In the genomic region with DNA sequence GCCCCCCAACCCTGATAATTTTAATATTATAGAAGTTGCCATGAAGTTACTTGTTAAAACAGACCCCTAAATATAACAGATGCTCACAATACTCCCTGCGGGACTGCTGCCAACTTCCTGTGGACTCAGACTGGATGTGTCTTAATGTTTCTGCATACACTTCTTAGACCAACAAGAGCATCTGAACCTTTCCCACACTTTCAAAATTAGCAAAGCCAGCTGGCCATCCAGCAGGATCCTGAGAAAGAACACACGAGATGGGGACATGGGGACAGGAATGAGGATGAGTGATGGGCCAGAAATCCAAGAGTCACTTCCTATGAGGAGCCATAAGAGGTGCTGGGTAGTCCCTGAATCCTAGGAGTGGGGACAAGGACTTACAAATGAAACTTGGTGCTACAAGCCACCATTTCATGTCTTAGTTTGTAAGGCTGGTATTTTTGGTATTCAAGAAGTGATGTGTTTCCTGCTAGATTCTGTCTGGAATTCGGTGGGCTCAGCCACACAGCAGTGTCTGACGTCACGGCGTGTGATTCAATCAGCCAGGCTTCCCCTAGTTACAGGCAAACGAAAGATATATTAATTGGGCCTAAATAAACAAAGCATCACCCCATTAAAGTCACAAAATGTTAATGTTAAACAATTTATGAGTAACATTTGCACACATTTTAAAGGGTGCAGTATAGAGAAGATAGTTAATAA, we compare ENCODE assay signal across 21 cellular contexts. TPM values are rescaled to one million over a fixed set of nuclear protein-coding genes. Genes with fewer than 3 reads are reported as not detected.
A peak's percentile ranks its signal among the peaks of the same experiment; 100 is the strongest.
DNase-seq lines count a peak whose midpoint lies in the region; ATAC-seq and TF ChIP-seq lines count a peak whose summit lies in the region.
"Had no signal": no experiment of that assay in that cellular context is flagged by ENCODE, and none has a peak within 500 bp of the region (broad histone marks: within the 10 kb centered on the region; RNA-seq: fewer than 3 reads in every experiment).

No MANE protein-coding gene starts in this region.

- H3K36me3 ChIP-seq in heart right ventricle: no peaks in the 10 kb centered on the region
- no peaks in the 10 kb centered on the region for H3K36me3 ChIP-seq in brain microvascular endothelial cell (replicated peaks)
- H3K36me3 ChIP-seq in mesenchymal stem cell (ENCODE audit: control insufficient read depth in 1 of 2, insufficient read depth in 2 of 2, low read depth in 1 of 2, low read length in 2 of 2): no peaks in the 10 kb centered on the region
- H3K36me3 ChIP-seq in spleen: no peaks in the 10 kb centered on the region
- H3K36me3 ChIP-seq: MG63, SJCRH30, uterus had no signal

- H3K4me3 ChIP-seq in heart right ventricle (no peak overlapping the region), brain microvascular endothelial cell (ENCODE audit: low read depth, low read length) (no peak overlapping the region), mesenchymal stem cell (ENCODE audit: insufficient read depth in 1 of 2, low read depth in 1 of 2, low read length in 2 of 2) (no peak overlapping the region), spleen (no peak overlapping the region)
- H3K4me3 ChIP-seq: A549, MG63, SJCRH30, uterus had no signal

- DNase-seq in heart right ventricle: peak; percentile 16 to 18
- no peak for DNase-seq in cardiac septum (ENCODE audit: low spot score)
- DNase-seq in brain microvascular endothelial cell: peak; percentile 68
- peak; percentile 11 for DNase-seq in mesenchymal stem cell
- no peak for DNase-seq in spleen
- DNase-seq in activated CD4-positive, alpha-beta T cell treated with anti-CD3 and anti-CD28 coated beads, Interleukin-2, amount 50 U/mL, for 4 hours: no peak
- DNase-seq in GM19240 (ENCODE audit: insufficient read length, low spot score): no peak
- DNase-seq: activated CD4-positive, alpha-beta T cell treated with anti-CD3 and anti-CD28 coated beads, Interleukin-2, amount 10 ng/mL, durations not matched to agents 7 days and 5 days; activated CD8-positive, alpha-beta memory T cell treated with anti-CD3 and anti-CD28 coated beads, Interleukin-2, amount 50 U/mL, for 48 hours; activated gamma-delta T cell; erythroblast; MG63; NCI-H1417 treated with DMSO at 0.1 percent for 48 hours; uterus had no signal

- no peak overlapping the region for H2BK5ac ChIP-seq in mesenchymal stem cell (ENCODE audit: low read depth, low read length, poor library complexity, severe bottlenecking)

- H4K8ac ChIP-seq in mesenchymal stem cell (ENCODE audit: low read length): no peak overlapping the region

- no peak overlapping the region for H3K23ac ChIP-seq in mesenchymal stem cell (ENCODE audit: low read length in 2 of 2)

- H3K27ac ChIP-seq in heart right ventricle (peak overlapping the region in 5 of 10 donors; percentile 4 to 46 (median 25)), brain microvascular endothelial cell (peak overlapping the region; percentile 22), mesenchymal stem cell (ENCODE audit: low read length, poor library complexity, severe bottlenecking) (no peak overlapping the region), spleen (peak overlapping the region in 7 of 8 donors; percentile 9 to 47 (median 31))
- H3K27ac ChIP-seq: A549, SJCRH30, uterus had no signal

- H3K9ac ChIP-seq in mesenchymal stem cell (ENCODE audit: low read length): no peak overlapping the region

- H3K79me1 ChIP-seq in mesenchymal stem cell (replicated peaks; ENCODE audit: low read length, poor library complexity, severe bottlenecking): no peaks in the 10 kb centered on the region

- WGBS in heart right ventricle, 2 donors: 64 to 73% methylated on average over 7 of the region's 7 CpGs
- WGBS in mesenchymal stem cell: 58% methylated on average over 3 of the region's 7 CpGs
- WGBS in spleen, 5 donors: 71 to 83% (median 77%) methylated on average over 7 of the region's 7 CpGs

- H3K9me3 ChIP-seq in heart right ventricle: no peaks in the 10 kb centered on the region
- no peaks in the 10 kb centered on the region for H3K9me3 ChIP-seq in mesenchymal stem cell (ENCODE audit: control insufficient read depth, low read length)
- no peaks in the 10 kb centered on the region for H3K9me3 ChIP-seq in spleen
- H3K9me3 ChIP-seq: A549, MG63, SJCRH30, uterus had no signal

- intact Hi-C loops in heart right ventricle (cut with DNase I) (no loop called here), cardiac septum (cut with DNase I) (no loop called here), spleen (cut with DNase I; ENCODE audit: low total_unique reads) (no loop called here)

- TF ChIP-seq CTCF in heart right ventricle (IDR thresholded peaks at IDR 0.05) (no peak), brain microvascular endothelial cell (IDR thresholded peaks at IDR 0.05; ENCODE audit: low read depth, low read length, missing control alignments) (no peak), spleen (IDR thresholded peaks at IDR 0.05 in 8 of 11, conservative IDR thresholded peaks at IDR 0.05 in 3 of 11) (no peak)

- H2BK15ac ChIP-seq in mesenchymal stem cell (ENCODE audit: low read depth, poor library complexity, severe bottlenecking): no peak overlapping the region

- no peaks in the 10 kb centered on the region for H3K4me1 Mint-ChIP-seq in activated T-helper 17 cell treated with anti-CD3 and anti-CD28 coated beads, Interleukin-2, amount 50 U/mL, for 72 hours
- H3K4me1 Mint-ChIP-seq: activated CD4-positive, alpha-beta T cell treated with anti-CD3 and anti-CD28 coated beads, Interleukin-2, amount 10 ng/mL, durations not matched to agents 7 days and 5 days had no signal

- no peak overlapping the region for H2AK5ac ChIP-seq in mesenchymal stem cell (ENCODE audit: low read length, severe bottlenecking)

- H2BK120ac ChIP-seq in mesenchymal stem cell (ENCODE audit: low read depth, low read length): no peak overlapping the region

- H4K91ac ChIP-seq in mesenchymal stem cell (ENCODE audit: low read length): no peak overlapping the region

- H3K4me1 ChIP-seq in heart right ventricle (peaks cover 0 to 4% (median 0%) of the 10 kb centered on the region in 9 donors), mesenchymal stem cell (ENCODE audit: control insufficient read depth, insufficient read depth, low read depth, low read length) (peaks cover 4% of the 10 kb centered on the region), spleen (no peaks in the 10 kb centered on the region)
- H3K4me1 ChIP-seq: A549, uterus had no signal

- no peaks in the 10 kb centered on the region for H3K27me3 Mint-ChIP-seq in activated T-helper 17 cell treated with anti-CD3 and anti-CD28 coated beads, Interleukin-2, amount 50 U/mL, for 72 hours

- no peak overlapping the region for H2BK12ac ChIP-seq in mesenchymal stem cell (ENCODE audit: low read length in 2 of 2)

- no peak for TF ChIP-seq POLR2A in spleen (IDR thresholded peaks at IDR 0.05)

- peak in 4 of 8 donors; percentile 33 to 62 (median 38) for ATAC-seq in heart right ventricle
- no peak for ATAC-seq in activated T-helper 17 cell treated with anti-CD3 and anti-CD28 coated beads, Interleukin-2, amount 50 U/mL, for 72 hours (replicated peaks)
- ATAC-seq: A549, left lobe of liver had no signal

- no peak overlapping the region for H2AFZ ChIP-seq in mesenchymal stem cell (ENCODE audit: low read depth, low read length)

- H3K18ac ChIP-seq in mesenchymal stem cell (ENCODE audit: low read depth in 1 of 2, low read length in 2 of 2): peak overlapping the region in 1 of 2 experiments; percentile 38

- in situ Hi-C loops in brain microvascular endothelial cell (cut with HindIII; ENCODE audit: low pct_ligation_motif_present, low sequenced_read_pairs): no loop called here

- no peak overlapping the region for H3K14ac ChIP-seq in mesenchymal stem cell (ENCODE audit: low read length in 2 of 2)

- H3K4ac ChIP-seq in mesenchymal stem cell (ENCODE audit: low read depth in 1 of 2, low read length in 2 of 2): no peak overlapping the region

- H3K27ac Mint-ChIP-seq in activated T-helper 17 cell treated with anti-CD3 and anti-CD28 coated beads, Interleukin-2, amount 50 U/mL, for 72 hours: no peak overlapping the region
- H3K27ac Mint-ChIP-seq: activated CD4-positive, alpha-beta T cell treated with anti-CD3 and anti-CD28 coated beads, Interleukin-2, amount 10 ng/mL, durations not matched to agents 7 days and 5 days had no signal

- H3K4me3 Mint-ChIP-seq in activated T-helper 17 cell treated with anti-CD3 and anti-CD28 coated beads, Interleukin-2, amount 50 U/mL, for 72 hours: no peak overlapping the region
- H3K4me3 Mint-ChIP-seq: activated CD4-positive, alpha-beta T cell treated with anti-CD3 and anti-CD28 coated beads, Interleukin-2, amount 10 ng/mL, durations not matched to agents 7 days and 5 days had no signal

- no peaks in the 10 kb centered on the region for H3K9me3 Mint-ChIP-seq in activated T-helper 17 cell treated with anti-CD3 and anti-CD28 coated beads, Interleukin-2, amount 50 U/mL, for 72 hours
- H3K9me3 Mint-ChIP-seq: activated CD4-positive, alpha-beta T cell treated with anti-CD3 and anti-CD28 coated beads, Interleukin-2, amount 10 ng/mL, durations not matched to agents 7 days and 5 days had no signal

- H3K36me3 Mint-ChIP-seq in activated T-helper 17 cell treated with anti-CD3 and anti-CD28 coated beads, Interleukin-2, amount 50 U/mL, for 72 hours (ENCODE audit: low read depth): no peaks in the 10 kb centered on the region

- no peak overlapping the region for H3K4me2 ChIP-seq in mesenchymal stem cell (ENCODE audit: low read length, poor library complexity, severe bottlenecking)
- H3K4me2 ChIP-seq: A549 had no signal

- no peaks in the 10 kb centered on the region for H3K27me3 ChIP-seq in heart right ventricle
- H3K27me3 ChIP-seq in brain microvascular endothelial cell (replicated peaks): no peaks in the 10 kb centered on the region
- H3K27me3 ChIP-seq in mesenchymal stem cell (ENCODE audit: control insufficient read depth in 1 of 2, insufficient read depth in 1 of 2, low read length in 2 of 2): no peaks in the 10 kb centered on the region
- peaks cover 0 to 8% (median 0%) of the 10 kb centered on the region in 7 donors for H3K27me3 ChIP-seq in spleen (replicated peaks in 1 of 7)
- H3K27me3 ChIP-seq: MG63, SJCRH30, uterus had no signal

RNA-seq across cellular contexts. Expression of a gene that starts 41.0 kb away (rescaled TPM):
- under 1 TPM in 4 of 10 donors, not detected in 6; 0.05 to 0.56 (median 0.24) TPM for total RNA-seq in heart right ventricle
- polyA plus RNA-seq in heart right ventricle: not detected
- total RNA-seq in cardiac septum: not detected
- polyA plus RNA-seq in mesenchymal stem cell (2013, experiment 1 of 2): not detected
- polyA plus RNA-seq in mesenchymal stem cell (2013, experiment 2 of 2): not detected
- under 1 TPM in 1 of 7 donors, not detected in 6; 0.11 TPM for total RNA-seq in spleen
- under 1 TPM in 1 of 3 donors, not detected in 2; 0.09 TPM for polyA plus RNA-seq in spleen
- under 1 TPM; 0.04 to 0.08 TPM for total RNA-seq in activated T-helper 17 cell treated with anti-CD3 and anti-CD28 coated beads, Interleukin-2, amount 50 U/mL, for 72 hours
- total RNA-seq: activated CD4-positive, alpha-beta T cell treated with anti-CD3 and anti-CD28 coated beads, Interleukin-2, amount 10 ng/mL, durations not matched to agents 7 days and 5 days; G401; glomerular endothelial cell; left lobe of liver; T-helper 1 cell treated with Interleukin-12 subunit alpha and Interleukin-12 subunit beta and Interleukin-4 antibody, amounts not matched to agents 30 ng/mL and 1 ng/mL, for 36 hours; uterus had no signal
- polyA plus RNA-seq: A549 had no signal

Comparison
In these comparisons a context has a peak if more than half of its experiments do, and no peak if none do; other contexts are left out.
1. DNase-seq: peak in heart right ventricle (2 of 2), brain microvascular endothelial cell (single experiment) and mesenchymal stem cell (single experiment); none in cardiac septum (single experiment), spleen (single experiment), activated CD4-positive, alpha-beta T cell treated with anti-CD3 and anti-CD28 coated beads, Interleukin-2, amount 50 U/mL, for 4 hours (0 of 2) and GM19240 (single experiment).